In the genomic region with DNA sequence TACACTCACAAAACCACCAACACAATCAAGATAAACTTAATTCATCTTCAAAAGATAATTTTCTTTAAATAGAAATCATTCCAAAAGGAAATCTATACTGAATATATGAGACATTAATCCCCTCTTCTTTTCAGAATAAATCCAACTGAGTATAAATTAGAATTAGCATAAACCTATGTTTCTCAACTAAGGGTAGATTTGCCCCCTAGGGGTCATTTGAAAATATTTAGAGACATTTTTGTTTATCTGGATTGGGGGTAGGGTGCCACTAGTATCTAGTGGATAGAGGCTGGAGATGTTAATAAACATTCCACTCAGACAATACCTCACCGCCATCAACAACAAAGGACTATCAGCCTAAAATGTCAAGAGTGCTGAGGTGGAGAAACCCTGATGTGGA, we compare ENCODE assay signal across 18 cellular contexts.
"Had no signal": no experiment of that assay in that cellular context is flagged by ENCODE, and none has a peak within 500 bp of the region (broad histone marks: within the 10 kb centered on the region; RNA-seq: fewer than 3 reads in every experiment).

No MANE protein-coding gene starts in this region.

- ATAC-seq: heart left ventricle had no signal

- H3K27ac Mint-ChIP-seq: activated naive CD8-positive, alpha-beta T cell treated with anti-CD3 and anti-CD28 coated beads, Interleukin-2, amount 10 ng/mL, durations not matched to agents 7 days and 5 days; nephron progenitor cell had no signal

- H3K4me1 ChIP-seq: testis had no signal

- H3K4me3 Mint-ChIP-seq: activated naive CD8-positive, alpha-beta T cell treated with anti-CD3 and anti-CD28 coated beads, Interleukin-2, amount 10 ng/mL, durations not matched to agents 7 days and 5 days; nephron progenitor cell; stimulated activated naive CD8-positive, alpha-beta T cell treated with anti-CD3 and anti-CD28 coated beads, Interleukin-15, Interleukin-2, amounts not matched to agents 100 ng/mL and 50 ng/mL, for 24 hours had no signal

- DNase-seq: activated CD4-positive, alpha-beta T cell treated with anti-CD3 and anti-CD28 coated beads for 1 hour; activated CD4-positive, alpha-beta T cell treated with anti-CD3 and anti-CD28 coated beads, Interleukin-2, amount 50 U/mL, for 48 hours; activated gamma-delta T cell treated with Interleukin-2 at 50 U/mL for 16 hours; activated naive CD8-positive, alpha-beta T cell treated with anti-CD3 and anti-CD28 coated beads, Interleukin-2, amount 10 ng/mL, durations not matched to agents 7 days and 5 days; activated T-cell treated with anti-CD3 and anti-CD28 coated beads, Interleukin-2, amount 50 U/mL, for 48 hours; anterior cingulate cortex; esophagus squamous epithelium; foreskin fibroblast; heart left ventricle; kidney; left ventricle myocardium inferior; mesenchymal stem cell; nephron progenitor cell; stimulated activated CD4-positive, alpha-beta T cell treated with anti-CD3 and anti-CD28 coated beads, Interleukin-15, amount 100 ng/mL, for 24 hours; stimulated activated CD4-positive, alpha-beta T cell treated with anti-CD3 and anti-CD28 coated beads, Interleukin-4, amount 100 ng/mL, for 24 hours; T-helper 9 cell; testis had no signal

- H3K4me3 ChIP-seq: esophagus squamous epithelium, heart left ventricle, left ventricle myocardium inferior, testis had no signal

- H3K9me3 ChIP-seq: esophagus squamous epithelium, heart left ventricle, left ventricle myocardium inferior, testis had no signal

- H3K27me3 Mint-ChIP-seq: activated naive CD8-positive, alpha-beta T cell treated with anti-CD3 and anti-CD28 coated beads, Interleukin-2, amount 10 ng/mL, durations not matched to agents 7 days and 5 days had no signal

- H3K27me3 ChIP-seq: esophagus squamous epithelium, heart left ventricle, testis had no signal

- H3K36me3 Mint-ChIP-seq: activated naive CD8-positive, alpha-beta T cell treated with anti-CD3 and anti-CD28 coated beads, Interleukin-2, amount 10 ng/mL, durations not matched to agents 7 days and 5 days had no signal

- H3K36me3 ChIP-seq: esophagus squamous epithelium, heart left ventricle, left ventricle myocardium inferior had no signal

- H3K9me3 Mint-ChIP-seq: activated naive CD8-positive, alpha-beta T cell treated with anti-CD3 and anti-CD28 coated beads, Interleukin-2, amount 10 ng/mL, durations not matched to agents 7 days and 5 days; nephron progenitor cell; stimulated activated naive CD8-positive, alpha-beta T cell treated with anti-CD3 and anti-CD28 coated beads, Interleukin-15, Interleukin-2, amounts not matched to agents 100 ng/mL and 50 ng/mL, for 24 hours had no signal

- H3K27ac ChIP-seq: esophagus squamous epithelium, heart left ventricle, left ventricle myocardium inferior, testis had no signal
